Comparison of ENCODE assay signal across 40 cellular contexts in genomic region chr6:160943997-160944396, GRCh38.
"Had no signal": no experiment of that assay in that cellular context is flagged by ENCODE, and none has a peak within 500 bp of the region (broad histone marks: within the 10 kb centered on the region; RNA-seq: fewer than 3 reads in every experiment).

No MANE protein-coding gene starts in this region.

- H3K36me3 ChIP-seq: adrenal gland, ascending aorta, brain microvascular endothelial cell, breast epithelium, cardiac muscle cell had no signal

- H3K4me3 ChIP-seq: adrenal gland, ascending aorta, body of pancreas, breast epithelium, cardiac muscle cell had no signal

- H3K27ac ChIP-seq: adrenal gland, ascending aorta, body of pancreas, brain microvascular endothelial cell, breast epithelium, cardiac muscle cell had no signal

- H3K4me1 Mint-ChIP-seq: activated naive CD4-positive, alpha-beta T cell treated with anti-CD3 and anti-CD28 coated beads, Interleukin-2, amount 10 ng/mL, durations not matched to agents 7 days and 5 days; activated naive CD4-positive, alpha-beta T cell treated with anti-CD3 and anti-CD28 coated beads, Interleukin-2, amount 50 U/mL, for 24 hours; activated naive CD8-positive, alpha-beta T cell treated with anti-CD3 and anti-CD28 coated beads for 36 hours; activated naive CD8-positive, alpha-beta T cell treated with anti-CD3 and anti-CD28 coated beads, Interleukin-2, amount 10 ng/mL, durations not matched to agents 7 days and 5 days; activated naive CD8-positive, alpha-beta T cell treated with anti-CD3 and anti-CD28 coated beads, Interleukin-2, amount 50 U/mL, for 24 hours; activated T-helper 17 cell treated with anti-CD3 and anti-CD28 coated beads, Interleukin-2, amount 50 U/mL, for 72 hours; central memory CD8-positive, alpha-beta T cell had no signal

- H3K27me3 Mint-ChIP-seq: activated T-helper 17 cell treated with anti-CD3 and anti-CD28 coated beads, Interleukin-2, amount 50 U/mL, for 72 hours; brain had no signal

- H3K27ac Mint-ChIP-seq: activated naive CD4-positive, alpha-beta T cell treated with anti-CD3 and anti-CD28 coated beads for 36 hours; activated naive CD4-positive, alpha-beta T cell treated with anti-CD3 and anti-CD28 coated beads, Interleukin-2, amount 10 ng/mL, durations not matched to agents 7 days and 5 days; activated naive CD4-positive, alpha-beta T cell treated with anti-CD3 and anti-CD28 coated beads, Interleukin-2, amount 50 U/mL, for 24 hours; activated naive CD4-positive, alpha-beta T cell treated with anti-CD3 and anti-CD28 coated beads, Interleukin-2, amount 50 U/mL, for 72 hours; activated naive CD8-positive, alpha-beta T cell; activated naive CD8-positive, alpha-beta T cell treated with anti-CD3 and anti-CD28 coated beads for 36 hours; activated naive CD8-positive, alpha-beta T cell treated with anti-CD3 and anti-CD28 coated beads, Interleukin-2, amount 10 ng/mL, durations not matched to agents 7 days and 5 days; activated naive CD8-positive, alpha-beta T cell treated with anti-CD3 and anti-CD28 coated beads, Interleukin-2, amount 50 U/mL, for 24 hours; activated T-cell treated with anti-CD3 and anti-CD28 coated beads, Interleukin-2, amount 50 U/mL, for 24 hours; activated T-cell treated with anti-CD3 and anti-CD28 coated beads, Interleukin-2, amount 50 U/mL, for 72 hours; activated T-helper 1 cell treated with anti-CD3 and anti-CD28 coated beads, Interleukin-12 subunit alpha, Interleukin-12 subunit beta, Interleukin-2, Interleukin-4 antibody, amounts not matched to agents 30 ng/mL and 10 ng/mL and 1 ng/mL, durations not matched to agents 14 hours and 24 hours and 36 hours; activated T-helper 17 cell treated with anti-CD3 and anti-CD28 coated beads, Interleukin-2, amount 50 U/mL, for 72 hours; activated T-helper 2 cell treated with anti-CD3 and anti-CD28 coated beads, Interferon-gamma antibody, Interleukin-2, Interleukin-4, amounts not matched to agents 10 μg/mL and 5 μg/mL and 100 μg/mL, durations not matched to agents 14 hours and 24 hours and 36 hours; brain had no signal

- H3K4me1 ChIP-seq: adrenal gland, ascending aorta, body of pancreas, breast epithelium had no signal

- H3K27me3 ChIP-seq: adrenal gland, ascending aorta, body of pancreas, brain microvascular endothelial cell, breast epithelium, cardiac muscle cell had no signal

- H3K36me3 Mint-ChIP-seq: activated naive CD4-positive, alpha-beta T cell treated with anti-CD3 and anti-CD28 coated beads, Interleukin-2, amount 10 ng/mL, durations not matched to agents 7 days and 5 days; activated naive CD4-positive, alpha-beta T cell treated with anti-CD3 and anti-CD28 coated beads, Interleukin-2, amount 50 U/mL, for 24 hours; activated naive CD4-positive, alpha-beta T cell treated with anti-CD3 and anti-CD28 coated beads, Interleukin-2, amount 50 U/mL, for 72 hours; activated naive CD8-positive, alpha-beta T cell; activated naive CD8-positive, alpha-beta T cell treated with anti-CD3 and anti-CD28 coated beads for 36 hours; activated naive CD8-positive, alpha-beta T cell treated with anti-CD3 and anti-CD28 coated beads, Interleukin-2, amount 10 ng/mL, durations not matched to agents 7 days and 5 days; brain had no signal

- H3K9me3 ChIP-seq: adrenal gland, ascending aorta, body of pancreas, breast epithelium had no signal

- H3K9me3 Mint-ChIP-seq: activated naive CD4-positive, alpha-beta T cell treated with anti-CD3 and anti-CD28 coated beads for 36 hours; activated naive CD4-positive, alpha-beta T cell treated with anti-CD3 and anti-CD28 coated beads, Interleukin-2, amount 10 ng/mL, durations not matched to agents 7 days and 5 days; activated naive CD4-positive, alpha-beta T cell treated with anti-CD3 and anti-CD28 coated beads, Interleukin-2, amount 50 U/mL, for 24 hours; activated naive CD4-positive, alpha-beta T cell treated with anti-CD3 and anti-CD28 coated beads, Interleukin-2, amount 50 U/mL, for 72 hours; activated naive CD8-positive, alpha-beta T cell treated with anti-CD3 and anti-CD28 coated beads for 36 hours; activated naive CD8-positive, alpha-beta T cell treated with anti-CD3 and anti-CD28 coated beads, Interleukin-2, amount 10 ng/mL, durations not matched to agents 7 days and 5 days; activated naive CD8-positive, alpha-beta T cell treated with anti-CD3 and anti-CD28 coated beads, Interleukin-2, amount 50 U/mL, for 24 hours; activated T-cell treated with anti-CD3 and anti-CD28 coated beads, Interleukin-2, amount 50 U/mL, for 24 hours; activated T-cell treated with anti-CD3 and anti-CD28 coated beads, Interleukin-2, amount 50 U/mL, for 4 hours; activated T-cell treated with anti-CD3 and anti-CD28 coated beads, Interleukin-2, amount 50 U/mL, for 72 hours; activated T-helper 1 cell treated with anti-CD3 and anti-CD28 coated beads, Interleukin-12 subunit alpha, Interleukin-12 subunit beta, Interleukin-2, Interleukin-4 antibody, amounts not matched to agents 30 ng/mL and 10 ng/mL and 1 ng/mL, durations not matched to agents 14 hours and 24 hours and 36 hours; activated T-helper 17 cell treated with anti-CD3 and anti-CD28 coated beads, Interleukin-2, amount 50 U/mL, for 72 hours; activated T-helper 2 cell treated with anti-CD3 and anti-CD28 coated beads, Interferon-gamma antibody, Interleukin-2, Interleukin-4, amounts not matched to agents 10 μg/mL and 5 μg/mL and 100 μg/mL, durations not matched to agents 14 hours and 24 hours and 36 hours; central memory CD8-positive, alpha-beta T cell had no signal

- FAIRE-seq: astrocyte, bronchial epithelial cell had no signal

- DNase-seq: activated effector memory CD4-positive, alpha-beta T cell treated with anti-CD3 and anti-CD28 coated beads, Interleukin-2, amount 50 U/mL, for 16 hours; activated effector memory CD4-positive, alpha-beta T cell treated with Interleukin-2 at 50 U/mL for 16 hours; activated gamma-delta T cell; activated gamma-delta T cell treated with Interleukin-2 at 50 U/mL for 16 hours; activated naive CD4-positive, alpha-beta T cell; activated naive CD4-positive, alpha-beta T cell treated with anti-CD3 and anti-CD28 coated beads for 36 hours; activated naive CD4-positive, alpha-beta T cell treated with anti-CD3 and anti-CD28 coated beads, Interleukin-2, amount 10 ng/mL, durations not matched to agents 7 days and 5 days; activated naive CD4-positive, alpha-beta T cell treated with anti-CD3 and anti-CD28 coated beads, Interleukin-2, amount 50 U/mL, for 16 hours; activated naive CD4-positive, alpha-beta T cell treated with Interleukin-2 at 50 U/mL for 16 hours; activated naive CD8-positive, alpha-beta T cell treated with anti-CD3 and anti-CD28 coated beads for 36 hours; activated naive CD8-positive, alpha-beta T cell treated with anti-CD3 and anti-CD28 coated beads, Interleukin-2, amount 10 ng/mL, durations not matched to agents 7 days and 5 days; activated naive CD8-positive, alpha-beta T cell treated with anti-CD3 and anti-CD28 coated beads, Interleukin-2, amount 50 U/mL, for 24 hours; activated T-cell treated with anti-CD3 and anti-CD28 coated beads, Interleukin-2, amount 50 U/mL, for 1 hour; activated T-cell treated with anti-CD3 and anti-CD28 coated beads, Interleukin-2, amount 50 U/mL, for 24 hours; activated T-cell treated with anti-CD3 and anti-CD28 coated beads, Interleukin-2, amount 50 U/mL, for 4 hours; activated T-cell treated with anti-CD3 and anti-CD28 coated beads, Interleukin-2, amount 50 U/mL, for 48 hours; activated T-cell treated with anti-CD3 and anti-CD28 coated beads, Interleukin-2, amount 50 U/mL, for 72 hours; adrenal gland; amniotic stem cell; amygdala; anterior cingulate cortex; aorta; body of pancreas; brain microvascular endothelial cell; caudate nucleus; central memory CD4-positive, alpha-beta T cell; cerebellar nuclear complex had no signal

- H3K4me3 Mint-ChIP-seq: activated naive CD4-positive, alpha-beta T cell treated with anti-CD3 and anti-CD28 coated beads for 36 hours; activated naive CD4-positive, alpha-beta T cell treated with anti-CD3 and anti-CD28 coated beads, Interleukin-2, amount 10 ng/mL, durations not matched to agents 7 days and 5 days; activated naive CD4-positive, alpha-beta T cell treated with anti-CD3 and anti-CD28 coated beads, Interleukin-2, amount 50 U/mL, for 24 hours; activated naive CD8-positive, alpha-beta T cell; activated naive CD8-positive, alpha-beta T cell treated with anti-CD3 and anti-CD28 coated beads for 36 hours; activated naive CD8-positive, alpha-beta T cell treated with anti-CD3 and anti-CD28 coated beads, Interleukin-2, amount 10 ng/mL, durations not matched to agents 7 days and 5 days; activated naive CD8-positive, alpha-beta T cell treated with anti-CD3 and anti-CD28 coated beads, Interleukin-2, amount 50 U/mL, for 24 hours; activated T-cell treated with anti-CD3 and anti-CD28 coated beads, Interleukin-2, amount 50 U/mL, for 24 hours; activated T-cell treated with anti-CD3 and anti-CD28 coated beads, Interleukin-2, amount 50 U/mL, for 4 hours; activated T-cell treated with anti-CD3 and anti-CD28 coated beads, Interleukin-2, amount 50 U/mL, for 72 hours; activated T-helper 1 cell treated with anti-CD3 and anti-CD28 coated beads, Interleukin-12 subunit alpha, Interleukin-12 subunit beta, Interleukin-2, Interleukin-4 antibody, amounts not matched to agents 30 ng/mL and 10 ng/mL and 1 ng/mL, durations not matched to agents 14 hours and 24 hours and 36 hours; activated T-helper 17 cell treated with anti-CD3 and anti-CD28 coated beads, Interleukin-2, amount 50 U/mL, for 72 hours; brain; central memory CD8-positive, alpha-beta T cell had no signal
